ENCODE assay signal across 1 cellular context in the genomic region with DNA sequence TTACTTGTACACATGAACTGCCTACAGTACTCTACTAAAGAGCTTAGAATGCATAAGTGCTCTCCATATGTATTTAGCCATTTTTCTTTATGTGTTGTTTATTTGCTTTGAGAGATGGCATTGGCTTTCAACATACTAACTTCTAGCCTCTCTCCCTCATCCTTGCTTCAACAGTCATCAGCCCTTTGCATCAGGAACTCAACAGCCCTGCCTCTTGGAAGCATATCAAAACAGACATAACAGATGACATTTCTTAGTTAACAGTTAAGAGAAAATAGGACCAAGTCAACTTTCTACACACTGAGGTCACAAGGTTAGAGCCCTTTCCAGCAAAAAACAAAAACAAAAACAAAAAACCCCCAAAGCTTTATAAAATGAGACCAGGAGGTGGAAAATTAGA.
TF ChIP-seq lines count a peak whose summit lies in the region.

No MANE protein-coding gene starts in this region.

TF ChIP-seq in HCT116, 20 proteins besides CTCF, POLR2A, EP300 and RAD21 (continued from another document):
- no peak for TF ChIP-seq TCF7L2 (IDR thresholded peaks at IDR 0.05; ENCODE audit: borderline replicate concordance, extremely low read depth, insufficient read depth, insufficient read length)
- TF ChIP-seq SP1 (IDR thresholded peaks at IDR 0.05; ENCODE audit: low read depth) = no peak
- TF ChIP-seq, protein P1, sequence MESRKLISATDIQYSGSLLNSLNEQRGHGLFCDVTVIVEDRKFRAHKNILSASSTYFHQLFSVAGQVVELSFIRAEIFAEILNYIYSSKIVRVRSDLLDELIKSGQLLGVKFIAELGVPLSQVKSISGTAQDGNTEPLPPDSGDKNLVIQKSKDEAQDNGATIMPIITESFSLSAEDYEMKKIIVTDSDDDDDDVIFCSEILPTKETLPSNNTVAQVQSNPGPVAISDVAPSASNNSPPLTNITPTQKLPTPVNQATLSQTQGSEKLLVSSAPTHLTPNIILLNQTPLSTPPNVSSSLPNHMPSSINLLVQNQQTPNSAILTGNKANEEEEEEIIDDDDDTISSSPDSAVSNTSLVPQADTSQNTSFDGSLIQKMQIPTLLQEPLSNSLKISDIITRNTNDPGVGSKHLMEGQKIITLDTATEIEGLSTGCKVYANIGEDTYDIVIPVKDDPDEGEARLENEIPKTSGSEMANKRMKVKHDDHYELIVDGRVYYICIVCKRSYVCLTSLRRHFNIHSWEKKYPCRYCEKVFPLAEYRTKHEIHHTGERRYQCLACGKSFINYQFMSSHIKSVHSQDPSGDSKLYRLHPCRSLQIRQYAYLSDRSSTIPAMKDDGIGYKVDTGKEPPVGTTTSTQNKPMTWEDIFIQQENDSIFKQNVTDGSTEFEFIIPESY (IDR thresholded peaks at IDR 0.05; ENCODE audit: extremely low read depth, insufficient replicate concordance, low read length) = no peak
- TF ChIP-seq ZNF274 (IDR thresholded peaks at IDR 0.05; ENCODE audit: low read depth, low read length) = no peak
- TF ChIP-seq FOSL1 (IDR thresholded peaks at IDR 0.05; ENCODE audit: low read depth) = no peak
- TF ChIP-seq, protein P2, sequence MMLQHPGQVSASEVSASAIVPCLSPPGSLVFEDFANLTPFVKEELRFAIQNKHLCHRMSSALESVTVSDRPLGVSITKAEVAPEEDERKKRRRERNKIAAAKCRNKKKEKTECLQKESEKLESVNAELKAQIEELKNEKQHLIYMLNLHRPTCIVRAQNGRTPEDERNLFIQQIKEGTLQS (IDR thresholded peaks at IDR 0.05) = no peak
